In the genomic region with DNA sequence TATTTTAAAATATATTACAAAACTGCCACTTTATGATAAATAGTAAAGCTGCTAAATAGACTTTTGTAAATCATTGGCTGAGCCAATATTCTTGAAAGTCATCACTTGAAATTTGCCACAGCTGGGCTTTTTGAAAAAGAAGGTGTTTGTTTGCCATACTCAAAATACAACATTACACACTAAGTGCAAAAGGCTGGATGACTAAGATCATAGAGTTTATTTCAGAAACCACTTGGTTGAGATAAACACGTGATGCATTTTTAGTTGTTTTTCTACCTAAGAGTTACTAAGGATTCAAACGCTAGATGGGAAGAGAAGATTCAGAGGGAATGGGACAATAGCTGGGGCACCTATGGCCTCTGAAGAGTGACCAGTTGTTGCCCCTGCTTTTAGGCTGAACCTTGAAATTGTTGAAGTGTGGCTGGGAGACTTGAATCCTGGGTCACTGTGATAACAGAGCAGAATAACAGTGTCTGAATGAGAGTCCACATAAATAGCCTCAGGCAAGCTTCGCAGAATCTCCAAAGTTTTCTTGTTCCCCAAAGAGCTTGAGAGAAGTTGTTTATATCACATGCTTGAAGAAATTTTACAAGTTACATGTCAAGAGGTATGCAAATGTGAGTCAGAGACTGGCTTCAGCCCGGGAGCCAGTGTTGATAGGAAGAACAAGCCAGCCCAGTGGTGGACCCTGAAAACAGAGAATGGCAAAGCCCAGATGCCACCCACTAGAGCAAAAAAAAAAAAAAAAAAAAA, we compare ENCODE assay signal across 1 cellular context.
TF ChIP-seq lines count a peak whose summit lies in the region.

No MANE protein-coding gene starts in this region.

TF ChIP-seq in WTC11, 78 proteins besides CTCF, POLR2A, EP300 and RAD21 (continued from another document):
- TF ChIP-seq, protein P1, sequence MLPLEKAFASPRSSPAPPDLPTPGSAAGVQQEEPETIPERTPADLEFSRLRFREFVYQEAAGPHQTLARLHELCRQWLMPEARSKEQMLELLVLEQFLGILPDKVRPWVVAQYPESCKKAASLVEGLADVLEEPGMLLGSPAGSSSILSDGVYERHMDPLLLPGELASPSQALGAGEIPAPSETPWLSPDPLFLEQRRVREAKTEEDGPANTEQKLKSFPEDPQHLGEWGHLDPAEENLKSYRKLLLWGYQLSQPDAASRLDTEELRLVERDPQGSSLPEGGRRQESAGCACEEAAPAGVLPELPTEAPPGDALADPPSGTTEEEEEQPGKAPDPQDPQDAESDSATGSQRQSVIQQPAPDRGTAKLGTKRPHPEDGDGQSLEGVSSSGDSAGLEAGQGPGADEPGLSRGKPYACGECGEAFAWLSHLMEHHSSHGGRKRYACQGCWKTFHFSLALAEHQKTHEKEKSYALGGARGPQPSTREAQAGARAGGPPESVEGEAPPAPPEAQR (CRISPR knock-in tag; IDR thresholded peaks at IDR 0.05) = no peak
- TF ChIP-seq SP1 (CRISPR knock-in tag; conservative IDR thresholded peaks at IDR 0.05) (no peak), CREB1 (CRISPR knock-in tag; IDR thresholded peaks at IDR 0.05) (no peak), PRRX2 (CRISPR knock-in tag; IDR thresholded peaks at IDR 0.05) (no peak)
- TF ChIP-seq, protein P2, sequence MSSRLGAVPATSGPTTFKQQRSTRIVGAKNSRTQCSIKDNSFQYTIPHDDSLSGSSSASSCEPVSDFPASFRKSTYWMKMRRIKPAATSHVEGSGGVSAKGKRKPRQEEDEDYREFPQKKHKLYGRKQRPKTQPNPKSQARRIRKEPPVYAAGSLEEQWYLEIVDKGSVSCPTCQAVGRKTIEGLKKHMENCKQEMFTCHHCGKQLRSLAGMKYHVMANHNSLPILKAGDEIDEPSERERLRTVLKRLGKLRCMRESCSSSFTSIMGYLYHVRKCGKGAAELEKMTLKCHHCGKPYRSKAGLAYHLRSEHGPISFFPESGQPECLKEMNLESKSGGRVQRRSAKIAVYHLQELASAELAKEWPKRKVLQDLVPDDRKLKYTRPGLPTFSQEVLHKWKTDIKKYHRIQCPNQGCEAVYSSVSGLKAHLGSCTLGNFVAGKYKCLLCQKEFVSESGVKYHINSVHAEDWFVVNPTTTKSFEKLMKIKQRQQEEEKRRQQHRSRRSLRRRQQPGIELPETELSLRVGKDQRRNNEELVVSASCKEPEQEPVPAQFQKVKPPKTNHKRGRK (CRISPR knock-in tag; IDR thresholded peaks at IDR 0.05; ENCODE audit: borderline replicate concordance) = no peak
- TF ChIP-seq, protein P3, sequence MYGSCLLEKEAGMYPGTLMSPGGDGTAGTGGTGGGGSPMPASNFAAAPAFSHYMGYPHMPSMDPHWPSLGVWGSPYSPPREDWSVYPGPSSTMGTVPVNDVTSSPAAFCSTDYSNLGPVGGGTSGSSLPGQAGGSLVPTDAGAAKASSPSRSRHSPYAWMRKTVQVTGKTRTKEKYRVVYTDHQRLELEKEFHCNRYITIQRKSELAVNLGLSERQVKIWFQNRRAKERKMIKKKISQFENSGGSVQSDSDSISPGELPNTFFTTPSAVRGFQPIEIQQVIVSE (CRISPR knock-in tag; IDR thresholded peaks at IDR 0.05; ENCODE audit: borderline replicate concordance) = no peak
